Comparison of ENCODE assay signal across 10 cellular contexts in genomic region chr3:65436580-65436979, GRCh38.
DNase-seq lines count a peak whose midpoint lies in the region; ATAC-seq and TF ChIP-seq lines count a peak whose summit lies in the region.
"Had no signal": no experiment of that assay in that cellular context is flagged by ENCODE, and none has a peak within 500 bp of the region (broad histone marks: within the 10 kb centered on the region; RNA-seq: fewer than 3 reads in every experiment).

No MANE protein-coding gene starts in this region.

- H3K4me2 ChIP-seq in HCT116 (ENCODE audit: low read length), result no peak overlapping the region

- no peaks in the 10 kb centered on the region for H3K27me3 ChIP-seq in HCT116 (ENCODE audit: insufficient read depth, low read length)
- H3K27me3 ChIP-seq in kidney epithelial cell (ENCODE audit: control insufficient read depth, insufficient read depth, low read length), result no peaks in the 10 kb centered on the region
- H3K27me3 ChIP-seq: spleen had no signal

- RAD21 ChIA-PET in HCT116 (lab: Charles Lee; ENCODE audit: low non-redundant PET in 1 of 2, low total read pairs in 2 of 2, uncharacterized antibody in 2 of 2, unreplicated experiment in 2 of 2), result no interaction called here

- no peak overlapping the region for H3K9ac ChIP-seq in HCT116 (ENCODE audit: low read length)

- no peaks in the 10 kb centered on the region for H3K4me1 ChIP-seq in HCT116 (ENCODE audit: control insufficient read depth in 1 of 2, insufficient read depth in 2 of 2, low read length in 2 of 2)

- H3K9me3 Mint-ChIP-seq in stimulated activated memory B cell treated with anti-CD40 and anti-IgM and Interleukin-4, amounts not matched to agents 10 μg/mL and 1 μg/mL and 100 μg/mL, for 72 hours, result no peaks in the 10 kb centered on the region

- no peak overlapping the region for H3K4me3 Mint-ChIP-seq in stimulated activated memory B cell treated with anti-CD40 and anti-IgM and Interleukin-4, amounts not matched to agents 10 μg/mL and 1 μg/mL and 100 μg/mL, for 72 hours

- no peak overlapping the region for H3K27ac ChIP-seq in HCT116 (ENCODE audit: low read depth, low read length)
- H3K27ac ChIP-seq: spleen had no signal

- no peaks in the 10 kb centered on the region for H3K4me1 Mint-ChIP-seq in stimulated activated memory B cell treated with anti-CD40 and anti-IgM and Interleukin-4, amounts not matched to agents 10 μg/mL and 1 μg/mL and 100 μg/mL, for 72 hours

- no peaks in the 10 kb centered on the region for H3K36me3 Mint-ChIP-seq in stimulated activated memory B cell treated with anti-CD40 and anti-IgM and Interleukin-4, amounts not matched to agents 10 μg/mL and 1 μg/mL and 100 μg/mL, for 72 hours

- POLR2A ChIA-PET in HCT116 (lab: Charles Lee), result no interaction called here

- H3K4me3 ChIP-seq in HCT116 (replicated peaks in 1 of 2; ENCODE audit: low read depth in 1 of 2, low read length in 2 of 2) (no peak overlapping the region), kidney epithelial cell (ENCODE audit: low read depth, low read length) (no peak overlapping the region)
- H3K4me3 ChIP-seq: spleen had no signal

- TF ChIP-seq POLR2A in HCT116 (IDR thresholded peaks at IDR 0.05; ENCODE audit: borderline replicate concordance, extremely low read depth, insufficient read depth, insufficient read length), result no peak

- peak; percentile 67 for DNase-seq in Ammon's horn (ENCODE audit: low spot score)
- no peak for DNase-seq in HCT116 (ENCODE audit: low read depth, low spot score)
- no peak for DNase-seq in kidney epithelial cell (ENCODE audit: low read depth)
- no peak for DNase-seq in NCI-H187 (lab: John Stamatoyannopoulos, UW)
- no peak for DNase-seq in T1000 (lab: John Stamatoyannopoulos, UW)
- no peak for DNase-seq in stimulated activated CD4-positive, alpha-beta T cell treated with anti-CD3 and anti-CD28 coated beads, Interleukin-15, amount 100 ng/mL, for 24 hours
- DNase-seq: activated CD4-positive, alpha-beta T cell treated with anti-CD3 and anti-CD28 coated beads for 4 hours; spleen had no signal

- H3K27me3 Mint-ChIP-seq in stimulated activated memory B cell treated with anti-CD40 and anti-IgM and Interleukin-4, amounts not matched to agents 10 μg/mL and 1 μg/mL and 100 μg/mL, for 72 hours, result no peaks in the 10 kb centered on the region

- no TSS peak for BruUV-seq in HCT116 (replicated peaks; lab: Mats Ljungman, UMichigan)

- H2AFZ ChIP-seq in HCT116 (ENCODE audit: low read depth, low read length, poor library complexity, severe bottlenecking), result no peak overlapping the region

- H4K20me1 ChIP-seq in HCT116 (ENCODE audit: insufficient read depth), result no peaks in the 10 kb centered on the region; the same call in 1 of the 2 replicates

- peak; percentile 48 for TF ChIP-seq RAD21 in HCT116 (IDR thresholded peaks at IDR 0.05; ENCODE audit: low read depth)

- TF ChIP-seq CTCF in HCT116 (IDR thresholded peaks at IDR 0.05 in 2 of 3, conservative IDR thresholded peaks at IDR 0.05 in 1 of 3; ENCODE audit: borderline replicate concordance in 1 of 3, insufficient read depth in 1 of 3, low read depth in 2 of 3, low read length in 2 of 3) (peak; percentile 34 to 48 (median 47); a peak in 5 of 6 replicates), kidney epithelial cell (IDR thresholded peaks at IDR 0.05; ENCODE audit: insufficient read depth, low read length, poor library complexity, severe bottlenecking) (peak; percentile 52)

- no peaks in the 10 kb centered on the region for H3K79me2 ChIP-seq in HCT116 (ENCODE audit: insufficient read depth, low read length)

- H3K27ac Mint-ChIP-seq in stimulated activated memory B cell treated with anti-CD40 and anti-IgM and Interleukin-4, amounts not matched to agents 10 μg/mL and 1 μg/mL and 100 μg/mL, for 72 hours, result no peak overlapping the region

- ATAC-seq in HCT116 (0 out of 2 replicates have a peak, but pooled peaks have one; percentile 49), SK-N-SH treated with all-trans-retinoic acid at 6 μM for 48 hours (peak; percentile 50; the same call in 1 of the 3 replicates)
- ATAC-seq in stimulated activated memory B cell treated with anti-CD40 and anti-IgM and Interleukin-4, amounts not matched to agents 10 μg/mL and 1 μg/mL and 100 μg/mL, for 72 hours, result no peak

- H3K9me2 ChIP-seq in HCT116 (ENCODE audit: insufficient read depth), result no peaks in the 10 kb centered on the region

- intact Hi-C loops in HCT116 (cut with micrococcal nuclease), result loop anchor here (1.0 to 5.0 kb wide), 4 partner anchors 94 to 903 kb away; no protein-coding TSS in a partner anchor

- no peaks in the 10 kb centered on the region for H3K9me3 ChIP-seq in HCT116 (ENCODE audit: control insufficient read depth in 1 of 2, insufficient read depth in 1 of 2, low read depth in 1 of 2, low read length in 2 of 2)
- H3K9me3 ChIP-seq: spleen had no signal

- CTCF ChIA-PET in HCT116 (lab: Charles Lee), result interaction anchor here (1.4 kb wide), 1 partner anchor 237 kb away, joined by 4 read pairs; no protein-coding TSS in a partner anchor

- peaks cover 0 to 8% of the 10 kb centered on the region in 2 experiments; a peak in 2 of 4 replicates for H3K36me3 ChIP-seq in HCT116 (ENCODE audit: control insufficient read depth in 1 of 2, insufficient read depth in 2 of 2, low read length in 2 of 2)
- no peaks in the 10 kb centered on the region for H3K36me3 ChIP-seq in kidney epithelial cell (ENCODE audit: control insufficient read depth, insufficient read depth, low read length)
- H3K36me3 ChIP-seq: spleen had no signal

TF ChIP-seq in HCT116, 20 proteins besides CTCF, POLR2A, EP300 and RAD21 (continues in another document):
- TF ChIP-seq ZBTB33 (IDR thresholded peaks at IDR 0.05; ENCODE audit: extremely low read depth, insufficient replicate concordance, low read length), result no peak
- no peak for TF ChIP-seq CEBPB (IDR thresholded peaks at IDR 0.05; ENCODE audit: low read depth)
- TF ChIP-seq MAX (IDR thresholded peaks at IDR 0.05), result no peak
- TF ChIP-seq FOSL1 (IDR thresholded peaks at IDR 0.05; ENCODE audit: low read depth), result no peak
- no peak for TF ChIP-seq ZFX (IDR thresholded peaks at IDR 0.05)
- TF ChIP-seq SRF (IDR thresholded peaks at IDR 0.05; ENCODE audit: low read depth), result no peak
- no peak for TF ChIP-seq TCF7L2 (IDR thresholded peaks at IDR 0.05; ENCODE audit: borderline replicate concordance, extremely low read depth, insufficient read depth, insufficient read length)

TF ChIP-seq in SK-N-SH treated with all-trans-retinoic acid at 6 μM for 48 hours, 23 proteins besides CTCF, POLR2A, EP300 and RAD21:
- peak; percentile 46; the same call in 1 of the 2 replicates for TF ChIP-seq TSHZ2 (CRISPR knock-in tag; IDR thresholded peaks at IDR 0.05)
- TF ChIP-seq TOX (CRISPR knock-in tag; IDR thresholded peaks at IDR 0.05; ENCODE audit: borderline replicate concordance), result no peak
- TF ChIP-seq ZC3H10 (CRISPR knock-in tag; IDR thresholded peaks at IDR 0.05), result no peak
- no peak for TF ChIP-seq ZNF70 (CRISPR knock-in tag; IDR thresholded peaks at IDR 0.05)
- peak; percentile 77; the same call in 1 of the 2 replicates for TF ChIP-seq TCF4 (CRISPR knock-in tag; IDR thresholded peaks at IDR 0.05; ENCODE audit: borderline replicate concordance)
